In the genomic region with DNA sequence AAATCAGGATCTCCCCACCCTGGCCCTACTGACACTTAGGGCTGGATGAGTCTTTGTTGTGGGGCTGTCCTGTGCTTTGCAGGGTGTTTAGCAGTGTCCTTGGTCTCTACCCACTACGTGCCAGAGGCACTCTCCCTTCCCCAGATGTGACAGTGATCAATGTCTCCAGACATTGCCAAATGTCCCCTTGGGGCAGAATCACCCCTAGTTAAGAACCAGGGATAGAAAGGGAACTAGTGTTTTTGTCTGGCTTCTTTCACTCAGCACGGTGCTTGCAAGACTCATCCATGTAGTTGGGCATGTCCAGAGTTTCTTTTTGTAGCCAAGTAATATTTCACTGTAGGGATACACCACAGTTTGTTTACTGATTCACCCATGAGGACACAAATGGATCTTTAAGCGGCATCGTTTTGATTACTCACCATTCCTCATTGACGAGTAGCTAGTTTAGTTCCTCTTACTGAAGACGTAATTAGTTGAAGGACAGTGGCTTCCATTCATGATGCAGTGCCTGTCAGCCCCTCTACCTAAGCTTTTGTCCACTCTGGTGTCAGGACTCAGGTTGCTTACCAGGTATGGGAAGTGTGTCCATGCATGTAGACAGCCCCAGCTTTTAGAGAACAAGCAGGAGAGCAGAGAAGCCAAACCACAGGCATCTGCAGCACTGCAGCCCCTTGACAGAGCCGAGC, we compare ENCODE assay signal across 12 cellular contexts. TPM values are rescaled to one million over a fixed set of nuclear protein-coding genes. Genes with fewer than 3 reads are reported as not detected.
DNase-seq lines count a peak whose midpoint lies in the region; ATAC-seq and TF ChIP-seq lines count a peak whose summit lies in the region.
"Had no signal": no experiment of that assay in that cellular context is flagged by ENCODE, and none has a peak within 500 bp of the region (broad histone marks: within the 10 kb centered on the region; RNA-seq: fewer than 3 reads in every experiment).

No MANE protein-coding gene starts in this region.

- DNase-seq in EH (ENCODE audit: low read depth) (peak; percentile 79), RWPE1 (ENCODE audit: low spot score) (no peak), posterior vena cava (ENCODE audit: low spot score) (peak; percentile 1), aorta (no peak), endodermal cell (no peak)
- no peak for DNase-seq in stimulated activated CD4-positive, alpha-beta T cell treated with anti-CD3 and anti-CD28 coated beads, Interleukin-15, amount 100 ng/mL, for 24 hours
- DNase-seq: activated CD8-positive, alpha-beta T cell treated with anti-CD3 and anti-CD28 coated beads for 36 hours; brain microvascular endothelial cell; CD4-positive, CD25-positive, alpha-beta regulatory T cell; SJCRH30 had no signal

- 58 to 59% methylated on average over 7 of the region's 7 CpGs for WGBS in esophagus, 2 donors
- 83 to 88% methylated on average over 7 of the region's 7 CpGs for WGBS in aorta, 2 donors
- WGBS in endodermal cell (ENCODE audit: insufficient coverage in 1 of 2, insufficient read length in 1 of 2), 2 experiments, result 94 to 98% methylated on average over 6 to 7 of the region's 7 CpGs

- POLR2A ChIA-PET in RWPE1 (lab: Yijun Ruan, JAX; ENCODE audit: low non-redundant PET), result no interaction called here

- ATAC-seq in aorta (ENCODE audit: low FRiP score) (no peak), GM19463 (IDR thresholded peaks at IDR 0.05; ENCODE audit: unreplicated experiment) (no peak)
- ATAC-seq: activated CD8-positive, alpha-beta T cell treated with anti-CD3 and anti-CD28 coated beads for 36 hours had no signal

- no peak overlapping the region for H3K9ac ChIP-seq in endodermal cell (ENCODE audit: extremely low read depth, low read length, poor library complexity, severe bottlenecking)

- intact Hi-C loops in posterior vena cava (cut with DNase I), result no loop called here
- intact Hi-C loops in aorta (cut with DNase I), result loop anchor here in 1 of 2 donors (5.0 kb wide), 1 partner anchor 52 kb away; no protein-coding TSS in a partner anchor

- CTCF ChIA-PET in RWPE1 (lab: Yijun Ruan, JAX), result interaction anchor here (0.9 kb wide), 1 partner anchor 52 kb away, joined by 3 read pairs; no protein-coding TSS in a partner anchor

- H3K4me1 Mint-ChIP-seq in endodermal cell, result peaks cover 30% of the 10 kb centered on the region

- H3K27me3 ChIP-seq in esophagus (ENCODE audit: control insufficient read depth in 1 of 2, insufficient read depth in 2 of 2, low read length in 2 of 2) (no peaks in the 10 kb centered on the region), aorta (ENCODE audit: control insufficient read depth in 1 of 2, insufficient read depth in 2 of 2, low read length in 1 of 2) (no peaks in the 10 kb centered on the region), endodermal cell (ENCODE audit: control insufficient read depth, insufficient read depth, low read length, poor library complexity, severe bottlenecking) (no peaks in the 10 kb centered on the region)
- H3K27me3 ChIP-seq: brain microvascular endothelial cell, SJCRH30 had no signal

- peaks cover 58% of the 10 kb centered on the region for H3K36me3 Mint-ChIP-seq in endodermal cell (ENCODE audit: low read depth)

- peak overlapping the region; percentile 100 for H3K27ac ChIP-seq in RWPE1
- H3K27ac ChIP-seq in esophagus (ENCODE audit: low read depth in 2 of 2, low read length in 1 of 2), result peak overlapping the region; percentile 51 to 63
- H3K27ac ChIP-seq in aorta (ENCODE audit: low read depth in 1 of 2, low read length in 2 of 2), result no peak overlapping the region
- H3K27ac ChIP-seq in endodermal cell (ENCODE audit: low read depth, low read length), result no peak overlapping the region
- H3K27ac ChIP-seq: brain microvascular endothelial cell, SJCRH30 had no signal

- no peaks in the 10 kb centered on the region for H3K9me3 Mint-ChIP-seq in endodermal cell
- H3K9me3 Mint-ChIP-seq: activated CD8-positive, alpha-beta T cell treated with anti-CD3 and anti-CD28 coated beads for 36 hours; CD4-positive, CD25-positive, alpha-beta regulatory T cell had no signal

- H3K4me3 Mint-ChIP-seq in endodermal cell, result no peak overlapping the region
- H3K4me3 Mint-ChIP-seq: activated CD8-positive, alpha-beta T cell treated with anti-CD3 and anti-CD28 coated beads for 36 hours; CD4-positive, CD25-positive, alpha-beta regulatory T cell had no signal

- TF ChIP-seq CTCF in RWPE1 (conservative IDR thresholded peaks at IDR 0.05; ENCODE audit: low read depth), result no peak
- no peak for TF ChIP-seq CTCF in endodermal cell (conservative IDR thresholded peaks at IDR 0.05)

- no peaks in the 10 kb centered on the region for H3K27me3 Mint-ChIP-seq in endodermal cell (ENCODE audit: insufficient read depth)
- H3K27me3 Mint-ChIP-seq: activated CD8-positive, alpha-beta T cell treated with anti-CD3 and anti-CD28 coated beads for 36 hours; CD4-positive, CD25-positive, alpha-beta regulatory T cell had no signal

- no peak overlapping the region for H3K27ac Mint-ChIP-seq in endodermal cell
- H3K27ac Mint-ChIP-seq: activated CD8-positive, alpha-beta T cell treated with anti-CD3 and anti-CD28 coated beads for 36 hours; CD4-positive, CD25-positive, alpha-beta regulatory T cell had no signal

- H3K9me3 ChIP-seq in esophagus (ENCODE audit: control insufficient read depth in 2 of 2, insufficient read depth in 1 of 2, low read depth in 1 of 2, low read length in 1 of 2) (no peaks in the 10 kb centered on the region), aorta (ENCODE audit: control insufficient read depth, low read length) (no peaks in the 10 kb centered on the region), endodermal cell (ENCODE audit: control insufficient read depth, low read length) (no peaks in the 10 kb centered on the region)
- H3K9me3 ChIP-seq: SJCRH30 had no signal

- peaks cover 0 to 19% of the 10 kb centered on the region in 2 donors for H3K36me3 ChIP-seq in esophagus (ENCODE audit: control insufficient read depth in 2 of 2, insufficient read depth in 2 of 2, low read length in 1 of 2)
- peaks cover 0 to 4% of the 10 kb centered on the region in 2 donors for H3K36me3 ChIP-seq in aorta (ENCODE audit: control insufficient read depth in 1 of 2, insufficient read depth in 2 of 2, low read length in 1 of 2)
- peaks cover 77% of the 10 kb centered on the region for H3K36me3 ChIP-seq in endodermal cell (ENCODE audit: control insufficient read depth, insufficient read depth, low read length)

- H3K4me3 ChIP-seq in esophagus (ENCODE audit: low read depth in 1 of 2, low read length in 2 of 2) (no peak overlapping the region), aorta (ENCODE audit: low read length in 2 of 2) (no peak overlapping the region), endodermal cell (ENCODE audit: low read length) (no peak overlapping the region)
- H3K4me3 ChIP-seq: SJCRH30 had no signal

- peaks cover 4 to 32% of the 10 kb centered on the region in 2 donors for H3K4me1 ChIP-seq in esophagus (ENCODE audit: control insufficient read depth in 2 of 2, insufficient read depth in 2 of 2, low read length in 1 of 2)
- H3K4me1 ChIP-seq in aorta (ENCODE audit: control insufficient read depth in 1 of 2, insufficient read depth in 2 of 2, low read length in 2 of 2), result no peaks in the 10 kb centered on the region
- H3K4me1 ChIP-seq in endodermal cell (ENCODE audit: control insufficient read depth, insufficient read depth, low read length), result peaks cover 8% of the 10 kb centered on the region

RNA-seq across cellular contexts. Expression of gene ITGB4, which starts 26.0 kb away (rescaled TPM):
- polyA plus RNA-seq in esophagus, result 10 to 100 TPM; 48.4 to 63.2 TPM
- 10 to 100 TPM; 39.4 to 46.6 TPM for total RNA-seq in posterior vena cava
- total RNA-seq in aorta, result 10 to 100 TPM; 40.3 to 69.5 TPM
- 10 to 100 TPM in 1 of 2 donors, 1 to 10 TPM in 1; 7.5 to 13.9 TPM for polyA plus RNA-seq in aorta
- total RNA-seq in endodermal cell, result 1 to 10 TPM; 3.4 to 5.1 TPM
- polyA plus RNA-seq in endodermal cell (2013, experiment 1 of 2), result 0.39 TPM
- 0.87 TPM for polyA plus RNA-seq in endodermal cell (2013, experiment 2 of 2)
- total RNA-seq: CD4-positive, CD25-positive, alpha-beta regulatory T cell had no signal

RNA-seq across cellular contexts. Expression of gene SAP30BP, which starts 28.1 kb away (rescaled TPM):
- 10 to 100 TPM; 63.4 to 68.4 TPM for polyA plus RNA-seq in esophagus
- 10 to 100 TPM; 56.7 to 66.1 TPM for total RNA-seq in posterior vena cava
- 10 to 100 TPM; 72.6 to 78.6 TPM for total RNA-seq in aorta
- 100 to 1,000 TPM in 1 of 2 donors, 10 to 100 TPM in 1; 43.3 to 127 TPM for polyA plus RNA-seq in aorta
- total RNA-seq in endodermal cell, result 100 to 1,000 TPM in 1 of 2 donors, 10 to 100 TPM in 1; 96.5 to 113 TPM
- 93.1 TPM for polyA plus RNA-seq in endodermal cell (2013, experiment 1 of 2)
- 95.4 TPM for polyA plus RNA-seq in endodermal cell (2013, experiment 2 of 2)

RNA-seq across cellular contexts. Expression of gene RECQL5, which starts 28.3 kb away (rescaled TPM):
- polyA plus RNA-seq in esophagus (100 to 1,000 TPM in 1 of 2 donors, 10 to 100 TPM in 1; 46.9 to 136 TPM), aorta (10 to 100 TPM in 1 of 2 donors, 1 to 10 TPM in 1; 3.3 to 40.6 TPM)
- total RNA-seq in posterior vena cava (10 to 100 TPM; 14.5 to 14.8 TPM), aorta (10 to 100 TPM; 11.4 to 26.1 TPM), endodermal cell (10 to 100 TPM; 54.3 TPM)
- polyA plus RNA-seq in endodermal cell (2013, experiment 1 of 2), result 40.1 TPM
- polyA plus RNA-seq in endodermal cell (2013, experiment 2 of 2), result 32.4 TPM

Comparison
In these comparisons a context has a peak if more than half of its experiments do, and no peak if none do; other contexts are left out.
1. DNase-seq: peak in EH (single experiment) and posterior vena cava (single experiment); none in RWPE1 (single experiment), stimulated activated CD4-positive, alpha-beta T cell treated with anti-CD3 and anti-CD28 coated beads, Interleukin-15, amount 100 ng/mL, for 24 hours (single experiment), aorta (0 of 2) and endodermal cell (single experiment).
2. H3K27ac ChIP-seq: peak in RWPE1 (single experiment) and esophagus (2 of 2); none in aorta (0 of 2) and endodermal cell (single experiment).
3. RNA of gene ITGB4, which starts 26.0 kb away (total RNA-seq): 40.3 to 69.5 TPM in aorta and 39.4 to 46.6 TPM in posterior vena cava; 3.4 to 5.1 TPM in endodermal cell; every median in the first group is over 4 times any median in the second.